19 cellular contexts compared by ENCODE assay signal in genomic region chr7:150721970-150722373, GRCh38. TPM values are rescaled to one million over a fixed set of nuclear protein-coding genes. Genes with fewer than 3 reads are reported as not detected.
DNase-seq lines count a peak whose midpoint lies in the region; ATAC-seq, FAIRE-seq and TF ChIP-seq lines count a peak whose summit lies in the region.
"Had no signal": no experiment of that assay in that cellular context is flagged by ENCODE, and none has a peak within 500 bp of the region (broad histone marks: within the 10 kb centered on the region; RNA-seq: fewer than 3 reads in every experiment).

No MANE protein-coding gene starts in this region.

- no peak for TF ChIP-seq CTCF in CD8-positive, alpha-beta T cell (IDR thresholded peaks at IDR 0.05)
- TF ChIP-seq CTCF in heart left ventricle (IDR thresholded peaks at IDR 0.05) (no peak), psoas muscle (IDR thresholded peaks at IDR 0.05) (no peak)

- TF ChIP-seq POLR2A in heart left ventricle (IDR thresholded peaks at IDR 0.05): no peak

- no peaks in the 10 kb centered on the region for H3K27me3 ChIP-seq in CD8-positive, alpha-beta T cell (ENCODE audit: insufficient read depth, low read length)
- no peaks in the 10 kb centered on the region for H3K27me3 ChIP-seq in heart left ventricle
- no peaks in the 10 kb centered on the region for H3K27me3 ChIP-seq in psoas muscle (ENCODE audit: insufficient read depth in 3 of 3, low read length in 2 of 3)
- H3K27me3 ChIP-seq: MG63, sigmoid colon, suprapubic skin had no signal

- peak; percentile 35 for ATAC-seq in CD8-positive, alpha-beta T cell
- ATAC-seq in T-cell (replicated peaks in 1 of 4) (no peak), heart left ventricle (peak; percentile 77 to 95 (median 82)), psoas muscle (peak in 3 of 4 donors; percentile 50 to 69 (median 68))
- ATAC-seq: GM23338 had no signal

- no peak for FAIRE-seq in RCC 7860 (lab: Jason Lieb, UNC)
- FAIRE-seq: bronchial epithelial cell, islet of Langerhans had no signal

- peaks cover 78% of the 10 kb centered on the region for H3K4me1 Mint-ChIP-seq in CD8-positive, alpha-beta T cell (ENCODE audit: low read depth)
- H3K4me1 Mint-ChIP-seq in T-cell: peaks cover 67 to 78% (median 69%) of the 10 kb centered on the region in 3 donors
- H3K4me1 Mint-ChIP-seq: GM23338 had no signal

- peaks cover 11% of the 10 kb centered on the region for H3K9me3 Mint-ChIP-seq in CD8-positive, alpha-beta T cell
- peaks cover 7 to 29% (median 15%) of the 10 kb centered on the region in 3 donors for H3K9me3 Mint-ChIP-seq in T-cell

- peak overlapping the region; percentile 96 for H3K27ac Mint-ChIP-seq in CD8-positive, alpha-beta T cell
- peak overlapping the region; percentile 55 to 87 for H3K27ac Mint-ChIP-seq in T-cell
- H3K27ac Mint-ChIP-seq: B cell, GM23338 had no signal

- H3K9me3 ChIP-seq in CD8-positive, alpha-beta T cell (ENCODE audit: low read length): peaks cover 3% of the 10 kb centered on the region
- H3K9me3 ChIP-seq in heart left ventricle (peaks cover 0 to 9% (median 0%) of the 10 kb centered on the region in 12 donors), psoas muscle (no peaks in the 10 kb centered on the region)
- H3K9me3 ChIP-seq: MG63, suprapubic skin had no signal

- H3K27me3 Mint-ChIP-seq in CD8-positive, alpha-beta T cell (ENCODE audit: low read depth): no peaks in the 10 kb centered on the region
- no peaks in the 10 kb centered on the region for H3K27me3 Mint-ChIP-seq in T-cell

- intact Hi-C loops in CD8-positive, alpha-beta T cell (cut with DNase I, micrococcal nuclease): loop anchor here in 1 of 2 experiments (10.0 kb wide), 1 partner anchor 1577 kb away; the partner anchor contains the start of gene ZNF398
- intact Hi-C loops in heart left ventricle (cut with DNase I): loop anchor here in 1 of 10 donors (10.0 kb wide), 1 partner anchor 247 kb away; no protein-coding TSS in a partner anchor
- intact Hi-C loops in psoas muscle (cut with DNase I): loop anchor here in 1 of 2 donors (2.0 kb wide), 1 partner anchor 29 kb away; no protein-coding TSS in a partner anchor

- H3K36me3 Mint-ChIP-seq in CD8-positive, alpha-beta T cell: peaks cover 91% of the 10 kb centered on the region
- peaks cover 89% of the 10 kb centered on the region for H3K36me3 Mint-ChIP-seq in T-cell

- H3K36me3 ChIP-seq in CD8-positive, alpha-beta T cell (ENCODE audit: insufficient read depth, low read length): peaks cover 37% of the 10 kb centered on the region
- H3K36me3 ChIP-seq in heart left ventricle: peaks cover 0 to 55% (median 13%) of the 10 kb centered on the region in 9 donors
- H3K36me3 ChIP-seq in psoas muscle (ENCODE audit: insufficient read depth in 1 of 2, low read depth in 1 of 2): no peaks in the 10 kb centered on the region
- H3K36me3 ChIP-seq: MG63, sigmoid colon had no signal

- peaks cover 57% of the 10 kb centered on the region for H3K4me1 ChIP-seq in CD8-positive, alpha-beta T cell (ENCODE audit: insufficient read depth, low read length)
- peaks cover 0 to 54% (median 7%) of the 10 kb centered on the region in 12 donors for H3K4me1 ChIP-seq in heart left ventricle
- H3K4me1 ChIP-seq in psoas muscle: no peaks in the 10 kb centered on the region
- H3K4me1 ChIP-seq: sigmoid colon, suprapubic skin had no signal

- 59 to 72% (median 67%) methylated on average over 11 of the region's 11 CpGs for WGBS in heart left ventricle, 4 donors
- WGBS in psoas muscle, 3 donors: 77 to 84% (median 77%) methylated on average over 11 of the region's 11 CpGs

- DNase-seq in CD8-positive, alpha-beta T cell: no peak
- no peak for DNase-seq in T-cell
- peak in 4 of 5 donors; percentile 61 to 71 (median 66) for DNase-seq in heart left ventricle
- DNase-seq in psoas muscle: peak in 1 of 2 donors; percentile 53
- no peak for DNase-seq in NCI-H774 (lab: John Stamatoyannopoulos, UW)
- DNase-seq in RCC 7860 (ENCODE audit: low spot score): no peak
- DNase-seq in caudate nucleus (lab: John Stamatoyannopoulos, UW): no peak
- DNase-seq: activated CD4-positive, CD25-positive, alpha-beta regulatory T cell; activated CD8-positive, alpha-beta memory T cell treated with anti-CD3 and anti-CD28 coated beads, Interleukin-2, amount 50 U/mL, for 4 hours; DMS 273 treated with DMSO at 0.1 percent for 48 hours; MG63; NCI-H1694; NCI-H2227 treated with DMSO at 0.1 percent for 48 hours; sigmoid colon had no signal

- CTCF ChIA-PET in CD8-positive, alpha-beta T cell (lab: Charles Lee): interaction anchor here (0.8 to 2.3 kb wide), 5 partner anchors 9 to 273 kb away, joined by 3 to 9 read pairs (median 3); no protein-coding TSS in a partner anchor
- CTCF ChIA-PET in T-cell (lab: Charles Lee): interaction anchor here in 1 of 2 donors (0.6 kb wide), 1 partner anchor 1559 kb away, joined by 3 read pairs; no protein-coding TSS in a partner anchor

- POLR2A ChIA-PET in CD8-positive, alpha-beta T cell (lab: Charles Lee): interaction anchor here (0.5 to 10.7 kb wide), 10 partner anchors 15 to 240 kb away, joined by 3 to 169 read pairs (median 5); partner anchors contain the start of genes GIMAP5 and GIMAP6
- POLR2A ChIA-PET in T-cell (lab: Charles Lee): no interaction called here

- peak overlapping the region; percentile 95 for H3K4me3 Mint-ChIP-seq in CD8-positive, alpha-beta T cell
- H3K4me3 Mint-ChIP-seq in T-cell: peak overlapping the region; percentile 61 to 99 (median 99)
- H3K4me3 Mint-ChIP-seq: B cell, GM23338 had no signal

- peak overlapping the region; percentile 1 for H3K27ac ChIP-seq in CD8-positive, alpha-beta T cell (ENCODE audit: low read depth, low read length)
- peak overlapping the region; percentile 36 to 95 (median 76) for H3K27ac ChIP-seq in heart left ventricle
- peak overlapping the region; percentile 71 for H3K27ac ChIP-seq in psoas muscle
- no peak overlapping the region for H3K27ac ChIP-seq in caudate nucleus (ENCODE audit: low read depth, low read length)
- H3K27ac ChIP-seq: suprapubic skin had no signal

- H3K4me3 ChIP-seq in CD8-positive, alpha-beta T cell (ENCODE audit: low read depth, low read length): peak overlapping the region; percentile 20
- H3K4me3 ChIP-seq in heart left ventricle (peak overlapping the region in 10 of 12 donors; percentile 5 to 43 (median 24)), psoas muscle (peak overlapping the region; percentile 36)
- H3K4me3 ChIP-seq: GM23338, MG63, sigmoid colon, suprapubic skin had no signal

RNA-seq across cellular contexts. Expression of gene GIMAP1, which starts 5.6 kb away (rescaled TPM):
- 1 to 10 TPM; 6.1 to 6.2 TPM for total RNA-seq in CD8-positive, alpha-beta T cell
- total RNA-seq in T-cell: 10 to 100 TPM; 23.5 to 99.9 (median 76.8) TPM
- 1 to 10 TPM; 3.4 to 9.2 (median 5.8) TPM for total RNA-seq in heart left ventricle
- polyA plus RNA-seq in heart left ventricle: 1 to 10 TPM; 7.7 to 9.7 TPM
- 1 to 10 TPM; 1.8 to 3.9 (median 2.4) TPM for total RNA-seq in psoas muscle
- polyA plus RNA-seq in psoas muscle: 1 to 10 TPM; 3.3 to 3.6 (median 3.5) TPM
- total RNA-seq: bronchial epithelial cell, GM23338 had no signal
- polyA plus RNA-seq: GM23338 had no signal

RNA-seq across cellular contexts. Expression of gene GIMAP5, which starts 15.2 kb away (rescaled TPM):
- total RNA-seq in CD8-positive, alpha-beta T cell: 10 to 100 TPM; 23.5 to 24.1 TPM
- total RNA-seq in T-cell: 100 to 1,000 TPM in 3 of 5 donors, 10 to 100 TPM in 2; 82.8 to 271 (median 248) TPM
- total RNA-seq in heart left ventricle: 10 to 100 TPM in 8 of 9 donors, 1 to 10 TPM in 1; 6.4 to 40.4 (median 12.2) TPM
- polyA plus RNA-seq in heart left ventricle: 10 to 100 TPM; 22.1 to 22.2 TPM
- total RNA-seq in psoas muscle: 1 to 10 TPM; 4.1 to 8.4 (median 7.7) TPM
- polyA plus RNA-seq in psoas muscle: 10 to 100 TPM in 2 of 3 donors, 1 to 10 TPM in 1; 8.8 to 12.4 (median 11.8) TPM
- total RNA-seq: bronchial epithelial cell, GM23338 had no signal
- polyA plus RNA-seq: GM23338 had no signal

RNA-seq across cellular contexts. Expression of gene GIMAP2, which starts 36.5 kb away (rescaled TPM):
- 10 to 100 TPM; 58.4 to 58.8 TPM for total RNA-seq in CD8-positive, alpha-beta T cell
- total RNA-seq in T-cell (100 to 1,000 TPM in 4 of 5 donors, 10 to 100 TPM in 1; 83.2 to 226 (median 183) TPM), heart left ventricle (10 to 100 TPM in 2 of 9 donors, 1 to 10 TPM in 7; 2.1 to 23.5 (median 4.9) TPM), psoas muscle (1 to 10 TPM; 1.5 to 5.3 (median 2.8) TPM)
- polyA plus RNA-seq in heart left ventricle (1 to 10 TPM; 2.3 to 6.6 TPM), psoas muscle (1 to 10 TPM; 1.4 to 3.1 (median 2.3) TPM)
- total RNA-seq: GM23338 had no signal
- polyA plus RNA-seq: GM23338 had no signal

Comparison
In these comparisons a context has a peak if more than half of its experiments do, and no peak if none do; other contexts are left out.
1. ATAC-seq: peak in CD8-positive, alpha-beta T cell (single experiment), heart left ventricle (4 of 4) and psoas muscle (3 of 4); none in T-cell (0 of 4).
2. DNase-seq: peak in heart left ventricle (4 of 5); none in CD8-positive, alpha-beta T cell (0 of 7), T-cell (0 of 34), NCI-H774 (single experiment), RCC 7860 (single experiment) and caudate nucleus (0 of 61).
3. Peak in every context shown above with its lines, with median percentiles within 50 percentile points of each other: H3K4me3 ChIP-seq.